Comparison of ENCODE assay signal across 1 cellular context in the genomic region with DNA sequence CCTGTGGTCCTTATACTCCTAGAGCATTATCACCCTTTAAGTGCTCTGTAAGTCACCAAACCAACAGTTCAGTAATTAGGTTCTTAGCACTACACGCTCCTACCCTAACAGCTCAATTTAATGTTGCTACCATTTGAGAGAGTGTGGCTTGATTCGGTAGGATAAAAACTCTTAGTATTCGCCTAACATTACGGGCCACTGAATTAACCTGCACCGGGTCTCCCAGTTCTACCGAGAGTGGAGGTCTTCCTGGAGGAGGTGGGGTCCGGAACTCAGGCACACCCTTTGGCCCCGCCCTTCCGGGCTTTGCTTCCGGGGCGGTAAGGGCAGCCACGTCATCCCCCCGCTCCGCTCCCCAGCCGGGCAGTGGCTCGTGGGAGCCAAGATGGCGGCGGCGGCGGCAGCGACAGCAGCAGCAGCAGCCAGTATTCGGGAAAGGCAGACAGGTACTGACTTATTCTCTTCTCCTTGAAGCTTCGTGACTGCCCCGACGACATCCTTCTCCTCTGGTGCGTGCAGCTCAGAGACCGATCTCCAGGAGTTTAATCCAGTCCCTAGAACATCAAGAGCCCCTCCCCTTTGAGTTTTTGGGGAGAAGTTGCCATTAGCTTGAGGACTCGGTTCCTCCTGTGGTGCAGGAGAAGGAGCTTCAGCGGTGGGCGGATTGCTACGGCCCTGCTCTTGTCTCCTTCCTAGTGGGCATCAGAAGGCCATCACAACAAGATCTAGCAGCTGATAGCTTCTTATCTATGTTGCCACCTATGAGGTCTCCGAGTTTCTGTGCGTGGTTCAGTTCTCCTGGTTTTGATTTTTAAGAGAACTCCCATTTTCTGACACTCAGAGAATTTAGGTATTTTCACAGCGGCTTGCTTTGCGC.
TF ChIP-seq lines count a peak whose summit lies in the region.

A gene with protein sequence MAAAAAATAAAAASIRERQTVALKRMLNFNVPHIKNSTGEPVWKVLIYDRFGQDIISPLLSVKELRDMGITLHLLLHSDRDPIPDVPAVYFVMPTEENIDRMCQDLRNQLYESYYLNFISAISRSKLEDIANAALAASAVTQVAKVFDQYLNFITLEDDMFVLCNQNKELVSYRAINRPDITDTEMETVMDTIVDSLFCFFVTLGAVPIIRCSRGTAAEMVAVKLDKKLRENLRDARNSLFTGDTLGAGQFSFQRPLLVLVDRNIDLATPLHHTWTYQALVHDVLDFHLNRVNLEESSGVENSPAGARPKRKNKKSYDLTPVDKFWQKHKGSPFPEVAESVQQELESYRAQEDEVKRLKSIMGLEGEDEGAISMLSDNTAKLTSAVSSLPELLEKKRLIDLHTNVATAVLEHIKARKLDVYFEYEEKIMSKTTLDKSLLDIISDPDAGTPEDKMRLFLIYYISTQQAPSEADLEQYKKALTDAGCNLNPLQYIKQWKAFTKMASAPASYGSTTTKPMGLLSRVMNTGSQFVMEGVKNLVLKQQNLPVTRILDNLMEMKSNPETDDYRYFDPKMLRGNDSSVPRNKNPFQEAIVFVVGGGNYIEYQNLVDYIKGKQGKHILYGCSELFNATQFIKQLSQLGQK (plus strand): TSS at position 366 of the 877 bp plus-strand sequence. CDS start 20 bp downstream, at position 386.

TF ChIP-seq in HCT116, 20 proteins besides CTCF, POLR2A, EP300 and RAD21 (continued from another document):
- TF ChIP-seq, protein P1, sequence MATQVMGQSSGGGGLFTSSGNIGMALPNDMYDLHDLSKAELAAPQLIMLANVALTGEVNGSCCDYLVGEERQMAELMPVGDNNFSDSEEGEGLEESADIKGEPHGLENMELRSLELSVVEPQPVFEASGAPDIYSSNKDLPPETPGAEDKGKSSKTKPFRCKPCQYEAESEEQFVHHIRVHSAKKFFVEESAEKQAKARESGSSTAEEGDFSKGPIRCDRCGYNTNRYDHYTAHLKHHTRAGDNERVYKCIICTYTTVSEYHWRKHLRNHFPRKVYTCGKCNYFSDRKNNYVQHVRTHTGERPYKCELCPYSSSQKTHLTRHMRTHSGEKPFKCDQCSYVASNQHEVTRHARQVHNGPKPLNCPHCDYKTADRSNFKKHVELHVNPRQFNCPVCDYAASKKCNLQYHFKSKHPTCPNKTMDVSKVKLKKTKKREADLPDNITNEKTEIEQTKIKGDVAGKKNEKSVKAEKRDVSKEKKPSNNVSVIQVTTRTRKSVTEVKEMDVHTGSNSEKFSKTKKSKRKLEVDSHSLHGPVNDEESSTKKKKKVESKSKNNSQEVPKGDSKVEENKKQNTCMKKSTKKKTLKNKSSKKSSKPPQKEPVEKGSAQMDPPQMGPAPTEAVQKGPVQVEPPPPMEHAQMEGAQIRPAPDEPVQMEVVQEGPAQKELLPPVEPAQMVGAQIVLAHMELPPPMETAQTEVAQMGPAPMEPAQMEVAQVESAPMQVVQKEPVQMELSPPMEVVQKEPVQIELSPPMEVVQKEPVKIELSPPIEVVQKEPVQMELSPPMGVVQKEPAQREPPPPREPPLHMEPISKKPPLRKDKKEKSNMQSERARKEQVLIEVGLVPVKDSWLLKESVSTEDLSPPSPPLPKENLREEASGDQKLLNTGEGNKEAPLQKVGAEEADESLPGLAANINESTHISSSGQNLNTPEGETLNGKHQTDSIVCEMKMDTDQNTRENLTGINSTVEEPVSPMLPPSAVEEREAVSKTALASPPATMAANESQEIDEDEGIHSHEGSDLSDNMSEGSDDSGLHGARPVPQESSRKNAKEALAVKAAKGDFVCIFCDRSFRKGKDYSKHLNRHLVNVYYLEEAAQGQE (IDR thresholded peaks at IDR 0.05; ENCODE audit: low read depth): no peak
- TF ChIP-seq SIN3A (IDR thresholded peaks at IDR 0.05; ENCODE audit: low read depth) (peak; percentile 94), ELF1 (IDR thresholded peaks at IDR 0.05; ENCODE audit: borderline replicate concordance, low read depth) (peak; percentile 78), SRF (IDR thresholded peaks at IDR 0.05; ENCODE audit: low read depth) (no peak)
TF ChIP-seq in HCT116: peak in this region for 10.
